In genomic region chr2:188628989-188629889, GRCh38 we compare ENCODE assay signal across 10 cellular contexts.
DNase-seq lines count a peak whose midpoint lies in the region; TF ChIP-seq lines count a peak whose summit lies in the region.
"Had no signal": no experiment of that assay in that cellular context is flagged by ENCODE, and none has a peak within 500 bp of the region (broad histone marks: within the 10 kb centered on the region; RNA-seq: fewer than 3 reads in every experiment).

No MANE protein-coding gene starts in this region.

- H3F3A ChIP-seq in neural progenitor cell (ENCODE audit: low read depth), result peaks cover 15% of the 10 kb centered on the region

- no peaks in the 10 kb centered on the region for H3K9me3 Mint-ChIP-seq in neural progenitor cell
- H3K9me3 Mint-ChIP-seq: T-helper 2 cell treated with Interferon-gamma antibody and Interleukin-4, amounts not matched to agents 5 μg/mL and 100 μg/mL, for 36 hours had no signal

- no peaks in the 10 kb centered on the region for H3K4me1 ChIP-seq in ectodermal cell (ENCODE audit: control insufficient read depth, insufficient read depth, low read length)
- peaks cover 29% of the 10 kb centered on the region for H3K4me1 ChIP-seq in neural progenitor cell
- H3K4me1 ChIP-seq: testis had no signal

- peak overlapping the region; percentile 55 for H3K4me3 Mint-ChIP-seq in neural progenitor cell
- H3K4me3 Mint-ChIP-seq: T-helper 2 cell treated with Interferon-gamma antibody and Interleukin-4, amounts not matched to agents 5 μg/mL and 100 μg/mL, for 36 hours had no signal

- H3K36me3 Mint-ChIP-seq in neural progenitor cell, result no peaks in the 10 kb centered on the region

- H3K4me2 ChIP-seq in neural progenitor cell, result no peak overlapping the region

- no peak overlapping the region for H2AFZ ChIP-seq in neural progenitor cell (replicated peaks)

- H3K9me3 ChIP-seq in MG63 (no peaks in the 10 kb centered on the region), ectodermal cell (ENCODE audit: control insufficient read depth, low read length) (no peaks in the 10 kb centered on the region), neural progenitor cell (ENCODE audit: low read depth) (no peaks in the 10 kb centered on the region)
- H3K9me3 ChIP-seq: testis had no signal

- H3K4me1 Mint-ChIP-seq in neural progenitor cell, result peaks cover 37% of the 10 kb centered on the region

- H3K27ac Mint-ChIP-seq in neural progenitor cell, result peak overlapping the region; percentile 95
- H3K27ac Mint-ChIP-seq: T-helper 2 cell treated with Interferon-gamma antibody and Interleukin-4, amounts not matched to agents 5 μg/mL and 100 μg/mL, for 36 hours had no signal

- H3K9ac ChIP-seq in neural progenitor cell, result no peak overlapping the region

- peaks cover 2% of the 10 kb centered on the region for H3K27me3 Mint-ChIP-seq in neural progenitor cell (ENCODE audit: insufficient read depth, low read depth)

- no peak for TF ChIP-seq CTCF in neural progenitor cell (IDR thresholded peaks at IDR 0.05)

- WGBS in ectodermal cell, 2 experiments, result 90 to 94% methylated on average over 4 of the region's 4 CpGs

- H3K79me2 ChIP-seq in neural progenitor cell (ENCODE audit: low read depth), result no peaks in the 10 kb centered on the region

- H3K4me3 ChIP-seq in MG63 (no peak overlapping the region), ectodermal cell (ENCODE audit: insufficient read depth, low read depth, low read length) (no peak overlapping the region), neural progenitor cell (no peak overlapping the region)
- H3K4me3 ChIP-seq: testis had no signal

- H3K36me3 ChIP-seq in MG63, result no peaks in the 10 kb centered on the region
- no peaks in the 10 kb centered on the region for H3K36me3 ChIP-seq in ectodermal cell (ENCODE audit: control insufficient read depth, insufficient read depth, low read length)
- H3K36me3 ChIP-seq in neural progenitor cell, result no peaks in the 10 kb centered on the region

- peak overlapping the region; percentile 52 for H3K27ac ChIP-seq in ectodermal cell (ENCODE audit: insufficient read depth, low read depth, low read length, poor library complexity, severe bottlenecking)
- H3K27ac ChIP-seq in neural progenitor cell, result peak overlapping the region; percentile 2

- H4K20me1 ChIP-seq in neural progenitor cell (ENCODE audit: low read depth), result no peaks in the 10 kb centered on the region

- H3K27me3 ChIP-seq in MG63 (no peaks in the 10 kb centered on the region), ectodermal cell (ENCODE audit: control insufficient read depth, insufficient read depth, low read length, poor library complexity, severe bottlenecking) (no peaks in the 10 kb centered on the region), neural progenitor cell (no peaks in the 10 kb centered on the region)
- H3K27me3 ChIP-seq: testis had no signal

- DNase-seq in AG20443 (ENCODE audit: low spot score) (peak; percentile 68), MG63 (peak; percentile 52), neural progenitor cell (ENCODE audit: low spot score) (peak; percentile 55), midbrain (lab: John Stamatoyannopoulos, UW) (no peak), NOMO-1 treated with DMSO at 0.1 percent for 48 hours (lab: John Stamatoyannopoulos, UW; ENCODE audit: unreplicated experiment) (no peak), UCSD-AML1 (lab: John Stamatoyannopoulos, UW; ENCODE audit: unreplicated experiment) (no peak)
- no peak for DNase-seq in stimulated activated naive CD4-positive, alpha-beta T cell treated with Interleukin-2 at 50 U/mL for 16 hours (lab: John Stamatoyannopoulos, UW)
- DNase-seq: testis had no signal

Comparison
In these comparisons a context has a peak if more than half of its experiments do, and no peak if none do; other contexts are left out.
1. DNase-seq: peak in AG20443 (single experiment), MG63 (single experiment) and neural progenitor cell (single experiment); none in midbrain (single experiment), NOMO-1 treated with DMSO at 0.1 percent for 48 hours (single experiment), stimulated activated naive CD4-positive, alpha-beta T cell treated with Interleukin-2 at 50 U/mL for 16 hours (single experiment) and UCSD-AML1 (single experiment).